ENCODE assay signal across 9 cellular contexts in genomic region chr17:80789356-80789902, GRCh38.
A peak's percentile ranks its signal among the peaks of the same experiment; 100 is the strongest.
DNase-seq lines count a peak whose midpoint lies in the region; ATAC-seq, FAIRE-seq and TF ChIP-seq lines count a peak whose summit lies in the region.
"Had no signal": no experiment of that assay in that cellular context is flagged by ENCODE, and none has a peak within 500 bp of the region (broad histone marks: within the 10 kb centered on the region; RNA-seq: fewer than 3 reads in every experiment).

No MANE protein-coding gene starts in this region.

- intact Hi-C loops in posterior vena cava (cut with DNase I): loop anchor here in 1 of 2 donors (5.0 kb wide), 1 partner anchor 1122 kb away; no protein-coding TSS in a partner anchor

- peak; percentile 37 to 38 for DNase-seq in activated CD4-positive, alpha-beta T cell treated with anti-CD3 and anti-CD28 coated beads for 4 hours
- no peak for DNase-seq in activated CD4-positive, alpha-beta T cell treated with anti-CD3 and anti-CD28 coated beads, Interleukin-2, amount 50 U/mL, for 4 hours
- DNase-seq in RCC 7860 (ENCODE audit: low spot score) (peak; percentile 65), epithelial cell of esophagus (ENCODE audit: low read depth) (peak; percentile 68), posterior vena cava (ENCODE audit: low spot score) (peak; percentile 49), KBM-7 (no peak), GM10266 (ENCODE audit: extremely low spot score) (no peak)

- no peak for TF ChIP-seq CTCF in epithelial cell of esophagus (IDR thresholded peaks at IDR 0.05; ENCODE audit: insufficient read depth, low read depth, low read length, missing control alignments)
- no peak for TF ChIP-seq CTCF in GM10266 (IDR thresholded peaks at IDR 0.05; ENCODE audit: control insufficient read depth, insufficient read depth, low read depth, missing control alignments)

- FAIRE-seq in RCC 7860 (lab: Jason Lieb, UNC): peak; percentile 85
- FAIRE-seq: G401.6 had no signal

- in situ Hi-C loops in KBM-7 (cut with MboI; ENCODE audit: low pct_unique_long_range_greater_than_20kb, low sequenced_read_pairs): no loop called here

- H3K4me3 ChIP-seq in epithelial cell of esophagus (ENCODE audit: low read length): no peak overlapping the region

- no peak for ATAC-seq in HG03108 (IDR thresholded peaks at IDR 0.05; ENCODE audit: unreplicated experiment)

Comparison
In these comparisons a context has a peak if more than half of its experiments do, and no peak if none do; other contexts are left out.
1. DNase-seq: peak in activated CD4-positive, alpha-beta T cell treated with anti-CD3 and anti-CD28 coated beads for 4 hours (2 of 2), RCC 7860 (single experiment), epithelial cell of esophagus (single experiment) and posterior vena cava (single experiment); none in activated CD4-positive, alpha-beta T cell treated with anti-CD3 and anti-CD28 coated beads, Interleukin-2, amount 50 U/mL, for 4 hours (0 of 2), KBM-7 (single experiment) and GM10266 (single experiment).